8 cellular contexts compared by ENCODE assay signal in the genomic region with DNA sequence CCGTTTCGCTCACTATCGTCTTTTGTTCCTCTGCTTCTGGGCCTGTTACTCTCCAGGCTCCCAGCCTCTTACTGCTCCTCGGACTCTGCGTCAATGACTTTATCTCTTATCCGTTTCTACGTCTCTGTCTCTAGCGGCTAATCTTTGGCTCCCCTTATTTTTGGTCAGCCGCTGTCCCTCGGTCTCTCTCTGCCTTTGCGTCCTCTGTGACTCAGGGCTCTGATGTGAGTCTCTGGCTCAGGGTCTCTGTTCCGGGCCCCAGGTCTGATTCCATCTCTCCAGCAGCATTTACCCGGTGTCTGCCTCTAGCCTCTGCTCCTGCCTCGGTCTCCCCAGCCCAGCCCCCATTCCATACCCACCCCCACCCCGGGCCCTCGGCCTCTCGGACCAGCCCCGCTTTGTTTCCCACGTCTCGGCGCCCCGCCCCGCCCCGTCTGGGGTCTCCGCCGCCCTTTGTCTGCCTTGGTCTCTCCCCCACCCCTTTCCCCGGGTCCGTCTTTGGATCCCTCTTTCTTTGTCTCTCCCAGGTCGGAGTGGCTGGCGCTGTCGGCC. TPM values are rescaled to one million over a fixed set of nuclear protein-coding genes. Genes with fewer than 3 reads are reported as not detected.
DNase-seq lines count a peak whose midpoint lies in the region; ATAC-seq and TF ChIP-seq lines count a peak whose summit lies in the region.

No MANE protein-coding gene starts in this region.

- H3K36me3 ChIP-seq in iPS-15b (ENCODE audit: control insufficient read depth, insufficient read depth, low read length), result peaks cover 13% of the 10 kb centered on the region
- H3K36me3 ChIP-seq in spleen, result peaks cover 0 to 20% (median 13%) of the 10 kb centered on the region in 6 donors

- peaks cover 24% of the 10 kb centered on the region for H3K36me3 Mint-ChIP-seq in activated naive CD4-positive, alpha-beta T cell treated with anti-CD3 and anti-CD28 coated beads, Interleukin-2, amount 10 ng/mL, durations not matched to agents 7 days and 5 days
- H3K36me3 Mint-ChIP-seq in activated naive CD8-positive, alpha-beta T cell treated with anti-CD3 and anti-CD28 coated beads, Interleukin-2, amount 50 U/mL, for 24 hours (ENCODE audit: low read depth), result peaks cover 15% of the 10 kb centered on the region

- intact Hi-C loops in spleen (cut with DNase I; ENCODE audit: low total_unique reads), result no loop called here

- H3K27me3 Mint-ChIP-seq in activated naive CD4-positive, alpha-beta T cell treated with anti-CD3 and anti-CD28 coated beads, Interleukin-2, amount 10 ng/mL, durations not matched to agents 7 days and 5 days, result peaks cover 12% of the 10 kb centered on the region
- H3K27me3 Mint-ChIP-seq in activated naive CD8-positive, alpha-beta T cell treated with anti-CD3 and anti-CD28 coated beads, Interleukin-2, amount 50 U/mL, for 24 hours, result no peaks in the 10 kb centered on the region

- H3K27ac ChIP-seq in spleen (peak overlapping the region; percentile 55 to 82 (median 76)), foreskin keratinocyte (no peak overlapping the region)

- peak overlapping the region; percentile 85 for H3K4me3 Mint-ChIP-seq in activated naive CD4-positive, alpha-beta T cell treated with anti-CD3 and anti-CD28 coated beads, Interleukin-2, amount 10 ng/mL, durations not matched to agents 7 days and 5 days
- peak overlapping the region; percentile 85 for H3K4me3 Mint-ChIP-seq in activated naive CD8-positive, alpha-beta T cell treated with anti-CD3 and anti-CD28 coated beads, Interleukin-2, amount 50 U/mL, for 24 hours

- no peaks in the 10 kb centered on the region for H3K27me3 ChIP-seq in iPS-15b (ENCODE audit: control insufficient read depth, insufficient read depth, low read length)
- H3K27me3 ChIP-seq in spleen (replicated peaks in 1 of 7), result no peaks in the 10 kb centered on the region
- no peaks in the 10 kb centered on the region for H3K27me3 ChIP-seq in foreskin keratinocyte

- peak overlapping the region; percentile 82 for H3K9ac ChIP-seq in iPS-15b (ENCODE audit: low read depth, low read length)

- H3K27ac Mint-ChIP-seq in activated naive CD4-positive, alpha-beta T cell treated with anti-CD3 and anti-CD28 coated beads, Interleukin-2, amount 10 ng/mL, durations not matched to agents 7 days and 5 days, result peak overlapping the region; percentile 33
- H3K27ac Mint-ChIP-seq in activated naive CD8-positive, alpha-beta T cell treated with anti-CD3 and anti-CD28 coated beads, Interleukin-2, amount 50 U/mL, for 24 hours, result peak overlapping the region; percentile 68

- CTCF ChIA-PET in activated naive CD4-positive, alpha-beta T cell treated with anti-CD3 and anti-CD28 coated beads, Interleukin-2, amount 10 ng/mL, durations not matched to agents 7 days and 5 days (lab: Charles Lee), result interaction anchor here (1.7 to 2.8 kb wide), 5 partner anchors 10 to 15 kb away, joined by 4 to 11 read pairs (median 9); a partner anchor contains a TSS

- peaks cover 37% of the 10 kb centered on the region for H3K4me1 Mint-ChIP-seq in activated naive CD4-positive, alpha-beta T cell treated with anti-CD3 and anti-CD28 coated beads, Interleukin-2, amount 10 ng/mL, durations not matched to agents 7 days and 5 days
- H3K4me1 Mint-ChIP-seq in activated naive CD8-positive, alpha-beta T cell treated with anti-CD3 and anti-CD28 coated beads, Interleukin-2, amount 50 U/mL, for 24 hours, result peaks cover 39% of the 10 kb centered on the region

- no peak for DNase-seq in activated naive CD4-positive, alpha-beta T cell treated with anti-CD3 and anti-CD28 coated beads, Interleukin-2, amount 10 ng/mL, durations not matched to agents 7 days and 5 days
- no peak for DNase-seq in activated naive CD4-positive, alpha-beta T cell treated with anti-CD3 and anti-CD28 coated beads, Interleukin-2, amount 50 U/mL, for 16 hours
- no peak for DNase-seq in activated naive CD8-positive, alpha-beta T cell treated with anti-CD3 and anti-CD28 coated beads, Interleukin-2, amount 50 U/mL, for 24 hours
- no peak for DNase-seq in spleen
- no peak for DNase-seq in NCI-H446 (lab: John Stamatoyannopoulos, UW)
- DNase-seq in foreskin keratinocyte, result no peak

- no peak for TF ChIP-seq CTCF in spleen (IDR thresholded peaks at IDR 0.05 in 8 of 11, conservative IDR thresholded peaks at IDR 0.05 in 3 of 11)
- TF ChIP-seq CTCF in foreskin keratinocyte (conservative IDR thresholded peaks at IDR 0.05), result no peak

- no peaks in the 10 kb centered on the region for H3K9me3 Mint-ChIP-seq in activated naive CD4-positive, alpha-beta T cell treated with anti-CD3 and anti-CD28 coated beads, Interleukin-2, amount 10 ng/mL, durations not matched to agents 7 days and 5 days
- H3K9me3 Mint-ChIP-seq in activated naive CD8-positive, alpha-beta T cell treated with anti-CD3 and anti-CD28 coated beads, Interleukin-2, amount 50 U/mL, for 24 hours, result no peaks in the 10 kb centered on the region

- H3K4me1 ChIP-seq in iPS-15b (ENCODE audit: control insufficient read depth, insufficient read depth, low read length) (peaks cover 5% of the 10 kb centered on the region), spleen (peaks cover 10 to 54% (median 35%) of the 10 kb centered on the region in 6 donors), foreskin keratinocyte (no peaks in the 10 kb centered on the region)

- TF ChIP-seq POLR2A in spleen (IDR thresholded peaks at IDR 0.05), result no peak

- WGBS in spleen, 5 donors, result 15 to 20% (median 18%) methylated on average over 31 of the region's 31 CpGs

- peak overlapping the region; percentile 81 for H3K4me3 ChIP-seq in iPS-15b (ENCODE audit: low read depth, low read length)
- H3K4me3 ChIP-seq in spleen, result peak overlapping the region; percentile 57 to 87 (median 82)

- no peaks in the 10 kb centered on the region for H3K9me3 ChIP-seq in iPS-15b (ENCODE audit: control insufficient read depth, insufficient read depth, low read length)
- H3K9me3 ChIP-seq in spleen, result no peaks in the 10 kb centered on the region

- no peak for ATAC-seq in activated naive CD8-positive, alpha-beta T cell treated with anti-CD3 and anti-CD28 coated beads, Interleukin-2, amount 50 U/mL, for 24 hours
- ATAC-seq in GM21723 (IDR thresholded peaks at IDR 0.05; ENCODE audit: unreplicated experiment), result no peak
- no peak for ATAC-seq in foreskin keratinocyte

RNA-seq across cellular contexts. Expression of a gene that starts 0.5 kb away (rescaled TPM):
- total RNA-seq in spleen (10 to 100 TPM in 3 of 7 donors, 1 to 10 TPM in 4; 7.1 to 10.4 (median 9.5) TPM), foreskin keratinocyte (8.7 and 10.5 TPM in 2 replicates)
- polyA plus RNA-seq in spleen (1 to 10 TPM; 2.7 to 5.7 (median 3.5) TPM), foreskin keratinocyte (6.8 and 8.0 TPM in 2 replicates)

RNA-seq across cellular contexts. Expression of a gene that starts 12.3 kb away (rescaled TPM):
- 100 to 1,000 TPM in 1 of 7 donors, 10 to 100 TPM in 6; 38.5 to 105 (median 72.4) TPM for total RNA-seq in spleen
- 100 to 1,000 TPM; 154 to 199 (median 179) TPM for polyA plus RNA-seq in spleen
- 0.14 TPM in 1 of 2 replicates, not detected in the other for total RNA-seq in foreskin keratinocyte
- polyA plus RNA-seq in foreskin keratinocyte, result 0.33 and 0.91 TPM in 2 replicates

RNA-seq across cellular contexts. Expression of a gene that starts 12.7 kb away (rescaled TPM):
- 10 to 100 TPM in 1 of 7 donors, 1 to 10 TPM in 6; 2.2 to 10.2 (median 3.1) TPM for total RNA-seq in spleen
- 1 to 10 TPM; 2.3 to 3.7 (median 3.1) TPM for polyA plus RNA-seq in spleen
- 3.0 TPM in 2 replicates for total RNA-seq in foreskin keratinocyte
- 4.0 and 4.4 TPM in 2 replicates for polyA plus RNA-seq in foreskin keratinocyte

RNA-seq across cellular contexts. Expression of a gene that starts 20.1 kb away (rescaled TPM):
- total RNA-seq in spleen (1 to 10 TPM in 1 of 7 donors, not detected in 6; 1.4 TPM), foreskin keratinocyte (not detected in 2 replicates)
- polyA plus RNA-seq in spleen (1 to 10 TPM; 2.7 to 4.3 (median 2.8) TPM), foreskin keratinocyte (0.30 and 0.39 TPM in 2 replicates)

RNA-seq across cellular contexts. Expression of a gene that starts 24.4 kb away (rescaled TPM):
- total RNA-seq in spleen (10 to 100 TPM; 32.5 to 50.4 (median 45.8) TPM), foreskin keratinocyte (32.1 and 32.9 TPM in 2 replicates)
- polyA plus RNA-seq in spleen (10 to 100 TPM; 17.3 to 33.3 (median 22.5) TPM), foreskin keratinocyte (33.8 and 34.6 TPM in 2 replicates)

Comparison
In these comparisons a context has a peak if more than half of its experiments do, and no peak if none do; other contexts are left out.
1. RNA of a gene that starts 12.3 kb away (total RNA-seq): 38.5 to 105 TPM in spleen; 0.14 TPM in foreskin keratinocyte; every median in the first group is over 10 times any median in the second.